In genomic region chr12:117818400-117818799, GRCh38 we compare ENCODE assay signal across 17 cellular contexts.
DNase-seq lines count a peak whose midpoint lies in the region; ATAC-seq and TF ChIP-seq lines count a peak whose summit lies in the region.
"Had no signal": no experiment of that assay in that cellular context is flagged by ENCODE, and none has a peak within 500 bp of the region (broad histone marks: within the 10 kb centered on the region; RNA-seq: fewer than 3 reads in every experiment).

No MANE protein-coding gene starts in this region.

- H3K4me2 ChIP-seq in OCI-LY7 (ENCODE audit: low read length): no peak overlapping the region
- H3K4me2 ChIP-seq: KMS-11, PC-9 had no signal

- no peak overlapping the region for H3K27ac Mint-ChIP-seq in Calu3 (ENCODE audit: unreplicated experiment)
- H3K27ac Mint-ChIP-seq: CD8-positive, alpha-beta memory T cell; T-helper 1 cell treated with Interleukin-12 subunit alpha and Interleukin-12 subunit beta and Interleukin-4 antibody, amounts not matched to agents 30 μg/mL and 1 μg/mL, for 36 hours had no signal

- H3K9me3 Mint-ChIP-seq in Calu3 (ENCODE audit: low read depth, unreplicated experiment): no peaks in the 10 kb centered on the region

- ATAC-seq in left colon (peak; percentile 46), left cardiac atrium (no peak)
- ATAC-seq: GM12878 had no signal

- intact Hi-C loops in left colon (cut with DNase I, micrococcal nuclease): no loop called here
- intact Hi-C loops in Calu3 (cut with micrococcal nuclease; ENCODE audit: unreplicated experiment): no loop called here
- intact Hi-C loops in left cardiac atrium (cut with DNase I): no loop called here
- intact Hi-C loops in OCI-LY7 (cut with micrococcal nuclease; ENCODE audit: unreplicated experiment): no loop called here

- H3K4me3 Mint-ChIP-seq in Calu3 (ENCODE audit: low read depth, unreplicated experiment): no peak overlapping the region
- H3K4me3 Mint-ChIP-seq: CD8-positive, alpha-beta memory T cell; T-helper 1 cell treated with Interleukin-12 subunit alpha and Interleukin-12 subunit beta and Interleukin-4 antibody, amounts not matched to agents 30 μg/mL and 1 μg/mL, for 36 hours had no signal

- H3K36me3 Mint-ChIP-seq in Calu3 (ENCODE audit: insufficient read depth, unreplicated experiment): no peaks in the 10 kb centered on the region
- H3K36me3 Mint-ChIP-seq: CD8-positive, alpha-beta memory T cell had no signal

- POLR2A ChIA-PET in OCI-LY7 (lab: Charles Lee): no interaction called here

- no peak overlapping the region for H3K4me3 ChIP-seq in OCI-LY7 (ENCODE audit: low read depth, low read length, poor library complexity, severe bottlenecking)
- H3K4me3 ChIP-seq: GM12878, PC-9, SK-N-MC had no signal

- H3K27me3 Mint-ChIP-seq in Calu3 (ENCODE audit: unreplicated experiment): peaks cover 14% of the 10 kb centered on the region

- BruUV-seq in Calu3 (replicated peaks; lab: Mats Ljungman, UMichigan): no TSS peak
- BruUV-seq in OCI-LY7 (replicated peaks; lab: Mats Ljungman, UMichigan): no TSS peak

- H3K36me3 ChIP-seq in OCI-LY7 (ENCODE audit: insufficient read depth, low read length): no peaks in the 10 kb centered on the region

- H3K27ac ChIP-seq in OCI-LY7 (ENCODE audit: low read depth, low read length, poor library complexity, severe bottlenecking): no peak overlapping the region
- H3K27ac ChIP-seq: KMS-11, PC-9, SK-N-MC had no signal

- no peaks in the 10 kb centered on the region for H4K20me1 ChIP-seq in OCI-LY7 (ENCODE audit: insufficient read depth, low read length)

- no peaks in the 10 kb centered on the region for H3K4me1 ChIP-seq in OCI-LY7 (ENCODE audit: insufficient read depth, low read length, poor library complexity, severe bottlenecking)

- CTCF ChIA-PET in Calu3 (lab: Charles Lee): interaction anchor here (0.6 kb wide), 1 partner anchor 110 kb away, joined by 3 read pairs; no protein-coding TSS in a partner anchor
- CTCF ChIA-PET in OCI-LY7 (lab: Charles Lee; ENCODE audit: unreplicated experiment): no interaction called here

- H3K4me1 Mint-ChIP-seq in Calu3 (ENCODE audit: low read depth, unreplicated experiment): no peaks in the 10 kb centered on the region
- H3K4me1 Mint-ChIP-seq: CD8-positive, alpha-beta memory T cell had no signal

- TF ChIP-seq CTCF in Calu3 (IDR thresholded peaks at IDR 0.05; ENCODE audit: unreplicated experiment) (no peak), OCI-LY7 (conservative IDR thresholded peaks at IDR 0.05; ENCODE audit: low read length) (no peak)

- no peaks in the 10 kb centered on the region for H3K9me3 ChIP-seq in OCI-LY7 (ENCODE audit: low read length)

- H2AFZ ChIP-seq in OCI-LY7 (ENCODE audit: low read length): no peak overlapping the region
- H2AFZ ChIP-seq: PC-9 had no signal

- no peaks in the 10 kb centered on the region for H3K9me2 ChIP-seq in OCI-LY7 (ENCODE audit: insufficient read depth, low read length)

- in situ Hi-C loops in G401 (cut with HindIII; ENCODE audit: low sequenced_read_pairs): no loop called here

- peak; percentile 31 for DNase-seq in Ammon's horn (ENCODE audit: low spot score)
- peak; percentile 13 for DNase-seq in G401 (ENCODE audit: low spot score)
- peak; percentile 15 for DNase-seq in NCI-H526 treated with DMSO at 0.1 percent for 48 hours (lab: John Stamatoyannopoulos, UW)
- no peak for DNase-seq in left colon
- no peak for DNase-seq in Calu3
- DNase-seq in left cardiac atrium: no peak
- DNase-seq in OCI-LY7 (ENCODE audit: low spot score): no peak
- DNase-seq in NCI-H446 (lab: John Stamatoyannopoulos, UW): no peak
- DNase-seq: CD8-positive, alpha-beta memory T cell; NCI-H1105 treated with DMSO at 0.1 percent for 48 hours; NCI-H2081; NCI-H524; PC-9 had no signal

- H3K79me2 ChIP-seq in OCI-LY7 (ENCODE audit: insufficient read depth, low read depth, low read length): no peaks in the 10 kb centered on the region

Comparison
In these comparisons a context has a peak if more than half of its experiments do, and no peak if none do; other contexts are left out.
1. DNase-seq: peak in Ammon's horn (single experiment), G401 (single experiment) and NCI-H526 treated with DMSO at 0.1 percent for 48 hours (single experiment); none in left colon (0 of 2), Calu3 (single experiment), left cardiac atrium (single experiment), OCI-LY7 (single experiment) and NCI-H446 (0 of 2).